In the genomic region with DNA sequence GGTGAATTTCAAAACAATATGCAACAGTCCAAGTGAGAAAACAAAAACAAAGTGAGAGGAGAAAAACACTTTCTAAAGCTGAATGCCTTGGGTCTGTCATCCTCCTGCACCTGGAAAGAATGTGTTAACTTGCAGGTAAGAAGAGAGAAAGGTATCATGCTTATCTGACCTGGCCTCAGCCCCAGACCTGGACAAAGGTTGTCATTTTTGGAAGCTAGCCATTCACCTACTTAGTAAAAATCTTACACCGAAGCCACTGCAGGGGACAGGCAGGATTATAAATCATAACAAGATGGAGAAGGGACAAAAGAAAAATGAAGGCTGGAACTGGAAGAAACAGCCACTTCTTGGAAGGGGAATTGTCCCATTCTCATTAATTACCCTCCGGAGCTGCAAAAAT, we compare ENCODE assay signal across 19 cellular contexts.
"Had no signal": no experiment of that assay in that cellular context is flagged by ENCODE, and none has a peak within 500 bp of the region (broad histone marks: within the 10 kb centered on the region; RNA-seq: fewer than 3 reads in every experiment).

No MANE protein-coding gene starts in this region.

- H3K9me3 ChIP-seq: ascending aorta, esophagus muscularis mucosa, heart left ventricle, left lung, psoas muscle had no signal

- DNase-seq: activated B cell treated with CpG ODN at 0.5 μM for 24 hours; activated CD8-positive, alpha-beta memory T cell treated with anti-CD3 and anti-CD28 coated beads for 24 hours; activated gamma-delta T cell; activated naive CD4-positive, alpha-beta T cell treated with anti-CD3 and anti-CD28 coated beads, Interleukin-2, amount 10 ng/mL, durations not matched to agents 7 days and 5 days; activated naive CD8-positive, alpha-beta T cell treated with anti-CD3 and anti-CD28 coated beads, Interleukin-2, amount 10 ng/mL, durations not matched to agents 7 days and 5 days; central memory CD4-positive, alpha-beta T cell; endodermal cell; foreskin keratinocyte; heart left ventricle; hypothalamus; left lung; naive B cell; nucleus accumbens; psoas muscle; stimulated activated naive CD4-positive, alpha-beta T cell treated with Interleukin-2 at 50 U/mL for 16 hours; T-helper 1 cell had no signal

- H3K4me1 ChIP-seq: foreskin keratinocyte had no signal

- H3K36me3 ChIP-seq: ascending aorta, esophagus muscularis mucosa, heart left ventricle, left lung had no signal

- H3K27me3 ChIP-seq: ascending aorta, esophagus muscularis mucosa, foreskin keratinocyte, heart left ventricle, left lung had no signal

- H3K27ac ChIP-seq: ascending aorta, esophagus muscularis mucosa, foreskin keratinocyte, left lung, parathyroid adenoma had no signal

- H3K79me2 ChIP-seq: parathyroid adenoma had no signal

- H2AFZ ChIP-seq: parathyroid adenoma had no signal

- ATAC-seq: foreskin keratinocyte, heart left ventricle, left lung, psoas muscle had no signal

- H3K4me3 ChIP-seq: ascending aorta, esophagus muscularis mucosa, heart left ventricle, left lung, psoas muscle had no signal

- H3K9ac ChIP-seq: parathyroid adenoma had no signal
